Comparison of ENCODE assay signal across 1 cellular context in genomic region chr17:18966831-18967624, GRCh38.
TF ChIP-seq lines count a peak whose summit lies in the region.

No MANE protein-coding gene starts in this region.

TF ChIP-seq in GM23338, 12 proteins besides CTCF, POLR2A, EP300 and RAD21 (continued from another document):
- no peak for TF ChIP-seq ETS1 (IDR thresholded peaks at IDR 0.05)
- TF ChIP-seq ZNF462 (CRISPR knock-in tag; IDR thresholded peaks at IDR 0.05) = no peak
